ENCODE assay signal across 24 cellular contexts in the genomic region with DNA sequence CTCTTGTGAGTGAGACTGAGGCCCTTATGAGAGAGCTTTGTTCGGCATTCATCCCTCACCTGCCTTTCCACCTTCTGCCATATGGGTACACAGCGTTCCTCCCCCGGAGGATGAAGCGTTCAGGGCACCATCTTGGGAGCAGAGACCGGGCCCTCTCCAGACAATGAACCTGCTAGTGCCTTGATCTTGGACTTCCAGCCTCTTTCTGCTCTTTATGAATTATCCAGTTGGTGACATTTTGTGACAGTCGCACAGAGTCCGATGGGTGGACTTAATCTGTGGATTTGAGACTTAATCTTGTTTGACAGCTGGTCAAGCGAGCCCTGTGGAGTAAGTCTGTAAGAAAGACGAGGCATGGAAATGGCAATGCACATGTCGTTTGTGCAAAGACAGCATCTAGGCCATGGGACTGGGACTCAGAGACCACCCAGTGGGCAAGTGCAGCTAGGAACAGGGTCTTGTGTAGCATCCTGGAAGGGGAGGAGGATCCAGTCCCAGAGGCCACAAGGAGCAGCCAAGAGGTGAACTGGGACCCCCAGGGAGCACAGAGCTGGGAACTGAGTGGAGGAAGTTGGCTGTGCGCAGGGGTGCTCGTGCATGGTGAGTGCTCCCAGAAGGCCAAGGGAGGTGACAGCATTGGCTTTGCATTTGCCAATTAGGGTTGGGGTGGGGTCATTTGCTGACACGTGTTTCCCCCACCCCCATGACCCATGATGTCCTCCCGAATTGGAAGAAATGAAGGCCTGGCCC.
A peak's percentile ranks its signal among the peaks of the same experiment; 100 is the strongest.
DNase-seq lines count a peak whose midpoint lies in the region; ATAC-seq and TF ChIP-seq lines count a peak whose summit lies in the region.
"Had no signal": no experiment of that assay in that cellular context is flagged by ENCODE, and none has a peak within 500 bp of the region (broad histone marks: within the 10 kb centered on the region; RNA-seq: fewer than 3 reads in every experiment).

No MANE protein-coding gene starts in this region.

- no peak overlapping the region for H3K4me3 ChIP-seq in right atrium auricular region
- no peak overlapping the region for H3K4me3 ChIP-seq in sigmoid colon
- H3K4me3 ChIP-seq: A549, MG63, PC-9, SJCRH30 had no signal

- no peak for TF ChIP-seq CTCF in right atrium auricular region (IDR thresholded peaks at IDR 0.05)
- no peak for TF ChIP-seq CTCF in sigmoid colon (IDR thresholded peaks at IDR 0.05)

- no peak for TF ChIP-seq POLR2A in sigmoid colon (IDR thresholded peaks at IDR 0.05)

- no peak for ATAC-seq in left lobe of liver
- ATAC-seq: A549; CD8-positive, alpha-beta T cell; Right ventricle myocardium inferior had no signal

- intact Hi-C loops in cardiac septum (cut with DNase I): no loop called here
- intact Hi-C loops in sigmoid colon (cut with DNase I): no loop called here

- WGBS in sigmoid colon, 2 donors: 89 to 91% methylated on average over 14 of the region's 14 CpGs

- H3K27me3 ChIP-seq in right atrium auricular region (no peaks in the 10 kb centered on the region), sigmoid colon (no peaks in the 10 kb centered on the region)
- H3K27me3 ChIP-seq: MG63, SJCRH30 had no signal

- H3K27ac ChIP-seq in right atrium auricular region (no peak overlapping the region), sigmoid colon (no peak overlapping the region)
- H3K27ac ChIP-seq: A549, PC-9, SJCRH30 had no signal

- peaks cover 0 to 9% of the 10 kb centered on the region in 2 donors for H3K4me1 ChIP-seq in right atrium auricular region
- H3K4me1 ChIP-seq in sigmoid colon: peaks cover 0 to 6% (median 3%) of the 10 kb centered on the region in 4 donors
- H3K4me1 ChIP-seq: Caco-2, SJCRH30 had no signal

- DNase-seq in cardiac septum (ENCODE audit: low spot score): peak; percentile 47
- DNase-seq in right atrium auricular region (ENCODE audit: low spot score): no peak
- peak; percentile 26 for DNase-seq in left lobe of liver (ENCODE audit: low spot score)
- DNase-seq in sigmoid colon: peak; percentile 48
- DNase-seq in SW480 (ENCODE audit: low spot score): no peak
- no peak for DNase-seq in central memory CD4-positive, alpha-beta T cell
- DNase-seq in activated gamma-delta T cell treated with Interleukin-2 at 50 U/mL for 16 hours: no peak
- DNase-seq: AML-193; C1 segment of cervical spinal cord; Caco-2; CD8-positive, alpha-beta T cell; GOT3; HCEC 1CT; KG1; MG63; NCI-H1105 treated with DMSO at 0.1 percent for 48 hours; NCI-H2029; NCI-H446; NCI-H524 treated with DMSO at 0.1 percent for 48 hours; NCI-H774; PC-9 had no signal

- no peaks in the 10 kb centered on the region for H3K9me3 ChIP-seq in right atrium auricular region
- H3K9me3 ChIP-seq in sigmoid colon: no peaks in the 10 kb centered on the region
- H3K9me3 ChIP-seq: Caco-2, MG63, SJCRH30 had no signal

- TF ChIP-seq EP300 in sigmoid colon (IDR thresholded peaks at IDR 0.05): no peak

- no peaks in the 10 kb centered on the region for H3K36me3 ChIP-seq in right atrium auricular region
- H3K36me3 ChIP-seq in sigmoid colon: no peaks in the 10 kb centered on the region
- H3K36me3 ChIP-seq: MG63, SJCRH30 had no signal

Comparison
In these comparisons a context has a peak if more than half of its experiments do, and no peak if none do; other contexts are left out.
1. DNase-seq: peak in cardiac septum (single experiment), left lobe of liver (single experiment) and sigmoid colon (single experiment); none in right atrium auricular region (single experiment), SW480 (single experiment), central memory CD4-positive, alpha-beta T cell (single experiment) and activated gamma-delta T cell treated with Interleukin-2 at 50 U/mL for 16 hours (single experiment).